In the genomic region with DNA sequence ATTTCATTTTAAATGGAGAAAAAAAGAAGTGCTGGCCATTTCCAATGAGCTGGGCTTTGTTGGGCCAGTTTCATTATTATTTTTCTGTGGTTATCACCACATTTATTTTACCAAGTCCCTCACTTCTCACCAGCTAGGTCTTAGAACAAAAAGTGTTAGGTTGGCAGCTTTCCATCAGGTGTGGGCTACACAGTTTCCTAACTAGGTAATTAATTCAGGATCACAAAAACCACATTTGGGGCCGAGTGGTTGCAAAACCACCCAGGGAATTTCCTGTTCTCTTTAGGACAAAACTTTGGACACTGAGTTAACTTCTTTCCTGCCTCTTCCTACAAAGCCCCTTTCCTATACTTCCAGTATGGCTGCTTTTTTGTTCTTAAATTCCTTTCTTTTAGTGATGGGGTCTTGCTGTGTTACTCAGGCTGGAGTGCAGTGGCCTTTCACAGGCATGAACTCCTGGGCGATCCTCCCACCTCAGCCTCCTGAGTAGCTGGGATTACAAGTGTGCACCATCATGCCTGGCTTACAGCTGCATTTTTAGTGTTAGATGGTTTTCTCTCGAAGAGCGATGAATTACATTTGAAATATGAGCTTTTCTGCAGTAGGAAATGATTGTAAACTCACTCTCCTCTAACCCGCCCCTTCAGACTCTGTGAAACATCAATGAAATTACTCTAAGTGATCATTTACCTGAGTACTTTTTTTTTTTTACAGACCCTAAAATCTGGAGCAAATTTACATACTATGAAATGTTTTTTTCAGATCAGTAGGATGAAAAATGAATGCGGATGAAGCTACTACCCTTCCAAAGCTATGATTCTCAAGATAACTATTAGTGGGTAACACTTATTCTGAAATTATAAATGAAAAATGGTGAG, we compare ENCODE assay signal across 8 cellular contexts. TPM values are rescaled to one million over a fixed set of nuclear protein-coding genes. Genes with fewer than 3 reads are reported as not detected.
A peak's percentile ranks its signal among the peaks of the same experiment; 100 is the strongest.
DNase-seq lines count a peak whose midpoint lies in the region; ATAC-seq and TF ChIP-seq lines count a peak whose summit lies in the region.

No MANE protein-coding gene starts in this region.

- no peak for DNase-seq in CD8-positive, alpha-beta T cell
- DNase-seq in coronary artery (ENCODE audit: low spot score): no peak
- no peak for DNase-seq in osteocyte (ENCODE audit: extremely low spot score, unreplicated experiment)
- no peak for DNase-seq in RKO (ENCODE audit: low spot score)
- DNase-seq in neuronal stem cell (ENCODE audit: low spot score): no peak
- no peak for DNase-seq in DMS53 (lab: John Stamatoyannopoulos, UW)

- peak; percentile 8 for ATAC-seq in CD8-positive, alpha-beta T cell
- no peak for ATAC-seq in GM19395 (IDR thresholded peaks at IDR 0.05; ENCODE audit: unreplicated experiment)

- H3K79me2 ChIP-seq in OCI-LY1 (ENCODE audit: insufficient read depth, low read length): peaks cover 10% of the 10 kb centered on the region

- no peak overlapping the region for H2BK12ac ChIP-seq in neuronal stem cell (ENCODE audit: low read length)

- H3K9me2 ChIP-seq in OCI-LY1 (ENCODE audit: low read depth, low read length): no peaks in the 10 kb centered on the region

- no peak overlapping the region for H2BK120ac ChIP-seq in neuronal stem cell (ENCODE audit: low read depth, low read length)

- no peak overlapping the region for H3K23ac ChIP-seq in neuronal stem cell (ENCODE audit: low read depth, low read length, poor library complexity)

- CTCF ChIA-PET in CD8-positive, alpha-beta T cell (lab: Charles Lee): interaction anchor here (0.7 to 22.9 kb wide), 55 partner anchors 9 to 370 kb away, joined by 3 to 666 read pairs (median 4); no protein-coding TSS in a partner anchor

- H3K4me1 ChIP-seq in CD8-positive, alpha-beta T cell (ENCODE audit: insufficient read depth, low read length): peaks cover 23% of the 10 kb centered on the region
- H3K4me1 ChIP-seq in OCI-LY1 (ENCODE audit: insufficient read depth, low read length, severe bottlenecking) (peaks cover 59% of the 10 kb centered on the region), neuronal stem cell (ENCODE audit: control insufficient read depth in 2 of 2, insufficient read depth in 1 of 2, low read depth in 1 of 2, low read length in 2 of 2) (peaks cover 4 to 15% of the 10 kb centered on the region in 2 donors)

- H3K4me1 Mint-ChIP-seq in CD8-positive, alpha-beta T cell (ENCODE audit: low read depth): peaks cover 23% of the 10 kb centered on the region
- H3K4me1 Mint-ChIP-seq in osteocyte (ENCODE audit: unreplicated experiment): peaks cover 24% of the 10 kb centered on the region

- intact Hi-C loops in CD8-positive, alpha-beta T cell (cut with DNase I, micrococcal nuclease): loop anchor here (1.0 to 5.0 kb wide), 12 partner anchors 9 to 400 kb away; no protein-coding TSS in a partner anchor

- peak; percentile 91 for TF ChIP-seq CTCF in CD8-positive, alpha-beta T cell (IDR thresholded peaks at IDR 0.05)
- no peak for TF ChIP-seq CTCF in OCI-LY1 (IDR thresholded peaks at IDR 0.05; ENCODE audit: low read length)
- no peak for TF ChIP-seq CTCF in coronary artery (IDR thresholded peaks at IDR 0.05)
- TF ChIP-seq CTCF in osteocyte (IDR thresholded peaks at IDR 0.05): no peak

- H3K4ac ChIP-seq in neuronal stem cell (ENCODE audit: low read length): no peak overlapping the region

- no peak overlapping the region for H4K8ac ChIP-seq in neuronal stem cell (ENCODE audit: low read depth, low read length)

- no peak overlapping the region for H2BK15ac ChIP-seq in neuronal stem cell (ENCODE audit: low read length)

- H3K9ac ChIP-seq in OCI-LY1 (ENCODE audit: low read length) (peak overlapping the region; percentile 98; the same call in 1 of the 2 replicates), neuronal stem cell (ENCODE audit: low read depth, low read length, poor library complexity) (no peak overlapping the region)

- peaks cover 11% of the 10 kb centered on the region for H3K79me1 ChIP-seq in neuronal stem cell (ENCODE audit: low read depth, low read length)

- H3K36me3 ChIP-seq in CD8-positive, alpha-beta T cell (ENCODE audit: insufficient read depth, low read length): peaks cover 16% of the 10 kb centered on the region
- H3K36me3 ChIP-seq in OCI-LY1 (ENCODE audit: insufficient read depth, low read length) (peaks cover 21% of the 10 kb centered on the region), neuronal stem cell (replicated peaks in 1 of 2; ENCODE audit: control insufficient read depth in 2 of 2, insufficient read depth in 2 of 2, low read length in 2 of 2) (peaks cover 4 to 27% of the 10 kb centered on the region in 2 donors)

- H3K4me2 ChIP-seq in OCI-LY1 (ENCODE audit: low read length) (peak overlapping the region; percentile 76; the same call in 1 of the 2 replicates), neuronal stem cell (ENCODE audit: insufficient read depth, low read length, poor library complexity, severe bottlenecking) (no peak overlapping the region)

- peaks cover 6% of the 10 kb centered on the region for H3F3A ChIP-seq in OCI-LY1 (ENCODE audit: insufficient read depth, low read length)

- no peaks in the 10 kb centered on the region for H4K20me1 ChIP-seq in OCI-LY1 (ENCODE audit: insufficient read depth, low read length)

- peak overlapping the region; percentile 92 for H3K27ac ChIP-seq in CD8-positive, alpha-beta T cell (ENCODE audit: low read depth, low read length)
- H3K27ac ChIP-seq in OCI-LY1 (ENCODE audit: low read depth, low read length, poor library complexity, severe bottlenecking): peak overlapping the region; percentile 96
- H3K27ac ChIP-seq in coronary artery: peak overlapping the region; percentile 98 to 99
- H3K27ac ChIP-seq in neuronal stem cell (replicated peaks; ENCODE audit: low read length): no peak overlapping the region

- no peak overlapping the region for H2BK5ac ChIP-seq in neuronal stem cell (ENCODE audit: low read length)

- peaks cover 55% of the 10 kb centered on the region for H3K36me3 Mint-ChIP-seq in CD8-positive, alpha-beta T cell
- peaks cover 12% of the 10 kb centered on the region for H3K36me3 Mint-ChIP-seq in osteocyte (ENCODE audit: unreplicated experiment)

- POLR2A ChIA-PET in CD8-positive, alpha-beta T cell (lab: Charles Lee): interaction anchor here (0.6 to 18.1 kb wide), 16 partner anchors 10 to 406 kb away, joined by 3 to 1192 read pairs (median 4); no protein-coding TSS in a partner anchor

- no peak overlapping the region for H3K18ac ChIP-seq in neuronal stem cell (ENCODE audit: low read length)

- H3K27me3 Mint-ChIP-seq in CD8-positive, alpha-beta T cell (ENCODE audit: low read depth): no peaks in the 10 kb centered on the region
- H3K27me3 Mint-ChIP-seq in osteocyte (ENCODE audit: unreplicated experiment): no peaks in the 10 kb centered on the region

- H3K14ac ChIP-seq in neuronal stem cell (ENCODE audit: low read length): no peak overlapping the region

- no peak overlapping the region for H2AFZ ChIP-seq in OCI-LY1 (ENCODE audit: low read length)
- H2AFZ ChIP-seq in neuronal stem cell (ENCODE audit: low read length): no peak overlapping the region

- H3K9me3 Mint-ChIP-seq in CD8-positive, alpha-beta T cell: no peaks in the 10 kb centered on the region
- no peaks in the 10 kb centered on the region for H3K9me3 Mint-ChIP-seq in osteocyte (ENCODE audit: unreplicated experiment)

- no CpG with 5 or more reads among the region's 6 CpGs for WGBS in neuronal stem cell (ENCODE audit: extremely low coverage in 2 of 2, insufficient read length in 2 of 2, insufficient replicate concordance in 1 of 2), 2 donors

- H4K91ac ChIP-seq in neuronal stem cell (ENCODE audit: low read depth, low read length, poor library complexity): no peak overlapping the region

- H3K27ac Mint-ChIP-seq in CD8-positive, alpha-beta T cell: peak overlapping the region; percentile 94
- peak overlapping the region; percentile 79 for H3K27ac Mint-ChIP-seq in osteocyte (ENCODE audit: unreplicated experiment)

- no peaks in the 10 kb centered on the region for H3K9me3 ChIP-seq in CD8-positive, alpha-beta T cell (ENCODE audit: low read length)
- H3K9me3 ChIP-seq in OCI-LY1 (ENCODE audit: low read length) (no peaks in the 10 kb centered on the region), neuronal stem cell (replicated peaks in 1 of 2; ENCODE audit: control insufficient read depth in 2 of 2, insufficient read depth in 1 of 2, low read depth in 1 of 2, low read length in 2 of 2) (no peaks in the 10 kb centered on the region)

- H3K27me3 ChIP-seq in CD8-positive, alpha-beta T cell (ENCODE audit: insufficient read depth, low read length): no peaks in the 10 kb centered on the region
- H3K27me3 ChIP-seq in OCI-LY1 (ENCODE audit: insufficient read depth, low read length) (no peaks in the 10 kb centered on the region), neuronal stem cell (ENCODE audit: control insufficient read depth in 3 of 3, insufficient read depth in 3 of 3, low read depth in 1 of 3, low read length in 3 of 3) (no peaks in the 10 kb centered on the region)

- H3K4me3 Mint-ChIP-seq in CD8-positive, alpha-beta T cell: peak overlapping the region; percentile 96
- H3K4me3 Mint-ChIP-seq in osteocyte (ENCODE audit: unreplicated experiment): no peak overlapping the region

- no peak overlapping the region for H3K4me3 ChIP-seq in CD8-positive, alpha-beta T cell (ENCODE audit: low read depth, low read length)
- H3K4me3 ChIP-seq in OCI-LY1 (ENCODE audit: low read depth, low read length, poor library complexity, severe bottlenecking) (peak overlapping the region; percentile 71), coronary artery (no peak overlapping the region), neuronal stem cell (ENCODE audit: low read length in 2 of 2) (no peak overlapping the region)

- H2AK5ac ChIP-seq in neuronal stem cell (ENCODE audit: low read depth, low read length): no peak overlapping the region

RNA-seq across cellular contexts. Expression of a gene that starts 2.6 kb away (rescaled TPM):
- total RNA-seq in CD8-positive, alpha-beta T cell: 1,000 to 10,000 TPM; 1,270 to 1,311 TPM
- total RNA-seq in osteocyte: 87.9 and 88.0 TPM in 2 replicates
- 39.5 TPM for polyA plus RNA-seq in neuronal stem cell (2013, experiment 1 of 2)
- polyA plus RNA-seq in neuronal stem cell (2013, experiment 2 of 2): 40.0 TPM

Comparison
In these comparisons a context has a peak if more than half of its experiments do, and no peak if none do; other contexts are left out.
1. RNA of a gene that starts 2.6 kb away (total RNA-seq): 1,270 to 1,311 TPM in CD8-positive, alpha-beta T cell; 87.9 to 88.0 TPM in osteocyte; every median in the first group is over 10 times any median in the second.